Comparison of ENCODE assay signal across 8 cellular contexts in the genomic region with DNA sequence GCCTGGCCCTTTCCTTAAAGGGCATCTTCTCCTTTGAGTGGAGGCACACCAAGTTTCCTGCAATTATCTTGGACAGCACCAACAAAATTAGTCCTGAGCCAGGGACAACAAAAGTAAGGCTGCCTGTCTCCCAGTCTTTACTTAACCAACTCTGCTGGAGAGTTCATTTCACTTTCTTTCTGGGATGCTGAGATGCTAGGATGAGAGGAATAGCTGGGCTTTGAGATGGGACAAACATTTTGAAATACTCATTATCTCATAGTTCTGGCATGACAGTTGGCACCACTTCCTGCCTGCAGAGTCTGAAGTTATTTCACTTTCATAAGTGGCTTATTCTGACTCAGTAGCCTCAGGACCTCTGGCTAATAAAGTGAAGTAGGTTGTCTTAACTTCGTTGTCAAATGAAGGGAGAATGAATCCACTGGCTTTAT.
DNase-seq lines count a peak whose midpoint lies in the region; ATAC-seq and TF ChIP-seq lines count a peak whose summit lies in the region.

No MANE protein-coding gene starts in this region.

- H3K27ac ChIP-seq in thoracic aorta: peak overlapping the region in 1 of 2 donors; percentile 49

- H3K36me3 Mint-ChIP-seq in T-helper 2 cell treated with Interferon-gamma antibody and Interleukin-4, amounts not matched to agents 5 μg/mL and 100 μg/mL, for 36 hours (ENCODE audit: low read depth): peaks cover 36% of the 10 kb centered on the region

- DNase-seq in CD1c-positive myeloid dendritic cell (ENCODE audit: extremely low spot score) (peak; percentile 58), GM19238 (ENCODE audit: insufficient read length, low spot score) (peak; percentile 19), fibroblast of villous mesenchyme (ENCODE audit: low read depth) (peak; percentile 93), thoracic aorta (ENCODE audit: low spot score) (no peak), NCI-H82 treated with DMSO at 0.1 percent for 48 hours (lab: John Stamatoyannopoulos, UW; ENCODE audit: unreplicated experiment) (no peak), occipital lobe (lab: John Stamatoyannopoulos, UW) (no peak)
- DNase-seq in T-helper 2 cell treated with Interferon-gamma antibody and Interleukin-4, amounts not matched to agents 5 μg/mL and 100 μg/mL, for 36 hours (ENCODE audit: low spot score): peak; percentile 36

- no peaks in the 10 kb centered on the region for H3K27me3 Mint-ChIP-seq in T-helper 2 cell treated with Interferon-gamma antibody and Interleukin-4, amounts not matched to agents 5 μg/mL and 100 μg/mL, for 36 hours (ENCODE audit: low read depth)

- no peaks in the 10 kb centered on the region for H3K9me3 ChIP-seq in thoracic aorta

- peak overlapping the region; percentile 92 for H3K4me3 ChIP-seq in fibroblast of villous mesenchyme (ENCODE audit: low read depth, low read length)
- H3K4me3 ChIP-seq in thoracic aorta: peak overlapping the region; percentile 95

- no peaks in the 10 kb centered on the region for H3K36me3 ChIP-seq in thoracic aorta

- H3K4me3 Mint-ChIP-seq in T-helper 2 cell treated with Interferon-gamma antibody and Interleukin-4, amounts not matched to agents 5 μg/mL and 100 μg/mL, for 36 hours: peak overlapping the region; percentile 96

- TF ChIP-seq CTCF in fibroblast of villous mesenchyme (IDR thresholded peaks at IDR 0.05; ENCODE audit: insufficient read depth, low read depth, low read length): no peak
- no peak for TF ChIP-seq CTCF in thoracic aorta (IDR thresholded peaks at IDR 0.05)

- peak; percentile 56 for ATAC-seq in HG03432 (IDR thresholded peaks at IDR 0.05; ENCODE audit: unreplicated experiment)
- peak; percentile 29 for ATAC-seq in thoracic aorta (ENCODE audit: insufficient number of reproducible peaks, low FRiP score, low read depth)

- H3K27me3 ChIP-seq in thoracic aorta (replicated peaks; ENCODE audit: insufficient read depth): no peaks in the 10 kb centered on the region

- H3K27ac Mint-ChIP-seq in T-helper 2 cell treated with Interferon-gamma antibody and Interleukin-4, amounts not matched to agents 5 μg/mL and 100 μg/mL, for 36 hours: peak overlapping the region; percentile 93

- peaks cover 15 to 20% of the 10 kb centered on the region in 2 donors for H3K4me1 ChIP-seq in thoracic aorta (ENCODE audit: control insufficient read depth in 1 of 2, low read depth in 2 of 2)

- peaks cover 52% of the 10 kb centered on the region for H3K4me1 Mint-ChIP-seq in T-helper 2 cell treated with Interferon-gamma antibody and Interleukin-4, amounts not matched to agents 5 μg/mL and 100 μg/mL, for 36 hours (ENCODE audit: low read depth)

- H3K9me3 Mint-ChIP-seq in T-helper 2 cell treated with Interferon-gamma antibody and Interleukin-4, amounts not matched to agents 5 μg/mL and 100 μg/mL, for 36 hours: no peaks in the 10 kb centered on the region

Comparison
In these comparisons a context has a peak if more than half of its experiments do, and no peak if none do; other contexts are left out.
1. DNase-seq: peak in CD1c-positive myeloid dendritic cell (single experiment), GM19238 (single experiment), T-helper 2 cell treated with Interferon-gamma antibody and Interleukin-4, amounts not matched to agents 5 μg/mL and 100 μg/mL, for 36 hours (single experiment) and fibroblast of villous mesenchyme (single experiment); none in thoracic aorta (single experiment), NCI-H82 treated with DMSO at 0.1 percent for 48 hours (single experiment) and occipital lobe (single experiment).